17 cellular contexts compared by ENCODE assay signal in the genomic region with DNA sequence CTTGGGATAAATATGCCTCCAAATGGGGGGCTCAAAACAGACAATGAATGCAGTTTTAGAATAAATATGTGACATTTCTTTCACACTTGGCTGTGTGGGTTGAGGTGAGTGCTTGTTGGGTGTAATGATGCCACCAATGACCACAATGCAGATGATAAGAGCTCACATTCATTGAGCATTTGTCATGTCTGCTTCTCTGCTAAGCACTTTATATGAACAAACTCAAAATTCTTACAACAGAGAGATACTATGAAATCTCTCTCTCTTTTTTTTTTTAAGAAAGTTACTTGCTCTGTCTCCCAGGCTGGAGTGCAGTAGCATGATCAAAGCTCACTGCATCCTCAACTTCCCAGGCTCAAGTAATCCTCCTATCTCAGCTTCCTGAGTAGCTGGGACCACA.
"Had no signal": no experiment of that assay in that cellular context is flagged by ENCODE, and none has a peak within 500 bp of the region (broad histone marks: within the 10 kb centered on the region; RNA-seq: fewer than 3 reads in every experiment).

No MANE protein-coding gene starts in this region.

- H3K4me3 Mint-ChIP-seq: activated CD4-positive, alpha-beta memory T cell treated with anti-CD3 and anti-CD28 coated beads, Interleukin-2, amount 10 ng/mL, durations not matched to agents 7 days and 5 days; activated CD4-positive, alpha-beta T cell treated with anti-CD3 and anti-CD28 coated beads for 36 hours; activated T-cell treated with anti-CD3 and anti-CD28 coated beads, Interleukin-2, amount 50 U/mL, for 24 hours; effector memory CD8-positive, alpha-beta T cell; natural killer cell treated with Interleukin-12 subunit alpha and Interleukin-12 subunit beta and Interleukin-15 and Interleukin-18, amount 100 ng/mL, for 72 hours; T-helper 17 cell had no signal

- H2AFZ ChIP-seq: hepatocyte had no signal

- H3K36me3 Mint-ChIP-seq: natural killer cell treated with Interleukin-12 subunit alpha and Interleukin-12 subunit beta and Interleukin-15 and Interleukin-18, amount 100 ng/mL, for 72 hours had no signal

- H3K36me3 ChIP-seq: left ventricle myocardium inferior, right atrium auricular region had no signal

- ATAC-seq: activated CD4-positive, alpha-beta T cell treated with anti-CD3 and anti-CD28 coated beads for 36 hours; body of pancreas; effector memory CD8-positive, alpha-beta T cell; T-helper 17 cell had no signal

- H3K9me3 ChIP-seq: body of pancreas, left ventricle myocardium inferior, right atrium auricular region had no signal

- H3K4me1 Mint-ChIP-seq: activated CD4-positive, alpha-beta memory T cell treated with anti-CD3 and anti-CD28 coated beads, Interleukin-2, amount 10 ng/mL, durations not matched to agents 7 days and 5 days; activated CD4-positive, alpha-beta T cell treated with anti-CD3 and anti-CD28 coated beads for 36 hours; T-helper 17 cell had no signal

- H3K27me3 ChIP-seq: body of pancreas, hepatocyte, right atrium auricular region had no signal

- H3K27ac ChIP-seq: body of pancreas, skin epidermis had no signal

- H3K27me3 Mint-ChIP-seq: type B pancreatic cell had no signal

- H3K4me3 ChIP-seq: body of pancreas, hepatocyte, left ventricle myocardium inferior, right atrium auricular region, skin epidermis had no signal

- H3K27ac Mint-ChIP-seq: activated CD4-positive, alpha-beta memory T cell treated with anti-CD3 and anti-CD28 coated beads, Interleukin-2, amount 10 ng/mL, durations not matched to agents 7 days and 5 days; activated CD4-positive, alpha-beta T cell treated with anti-CD3 and anti-CD28 coated beads for 36 hours; activated T-cell treated with anti-CD3 and anti-CD28 coated beads, Interleukin-2, amount 50 U/mL, for 24 hours; effector memory CD8-positive, alpha-beta T cell; natural killer cell treated with Interleukin-12 subunit alpha and Interleukin-12 subunit beta and Interleukin-15 and Interleukin-18, amount 100 ng/mL, for 72 hours; T-helper 17 cell had no signal

- DNase-seq: activated CD4-positive, alpha-beta memory T cell treated with anti-CD3 and anti-CD28 coated beads, Interleukin-2, amount 10 ng/mL, durations not matched to agents 7 days and 5 days; activated CD4-positive, alpha-beta T cell treated with anti-CD3 and anti-CD28 coated beads for 36 hours; activated naive CD4-positive, alpha-beta T cell treated with anti-CD3 and anti-CD28 coated beads, Interleukin-2, amount 50 U/mL, for 16 hours; activated T-cell treated with anti-CD3 and anti-CD28 coated beads, Interleukin-2, amount 50 U/mL, for 24 hours; body of pancreas; effector memory CD8-positive, alpha-beta T cell; left ventricle myocardium inferior; nucleus accumbens; stimulated activated CD4-positive, alpha-beta T cell treated with anti-CD3 and anti-CD28 coated beads, Interleukin-4, amount 100 ng/mL, for 24 hours; stimulated activated naive CD4-positive, alpha-beta T cell treated with Interleukin-2 at 50 U/mL for 16 hours; substantia nigra; T-helper 17 cell had no signal

- H3K79me2 ChIP-seq: hepatocyte had no signal
